ENCODE assay signal across 1 cellular context in genomic region chr1:2252423-2252822, GRCh38.
TF ChIP-seq lines count a peak whose summit lies in the region.

No MANE protein-coding gene starts in this region.

TF ChIP-seq in WTC11, 78 proteins besides CTCF, POLR2A, EP300 and RAD21 (continued from another document):
- TF ChIP-seq, protein P1, sequence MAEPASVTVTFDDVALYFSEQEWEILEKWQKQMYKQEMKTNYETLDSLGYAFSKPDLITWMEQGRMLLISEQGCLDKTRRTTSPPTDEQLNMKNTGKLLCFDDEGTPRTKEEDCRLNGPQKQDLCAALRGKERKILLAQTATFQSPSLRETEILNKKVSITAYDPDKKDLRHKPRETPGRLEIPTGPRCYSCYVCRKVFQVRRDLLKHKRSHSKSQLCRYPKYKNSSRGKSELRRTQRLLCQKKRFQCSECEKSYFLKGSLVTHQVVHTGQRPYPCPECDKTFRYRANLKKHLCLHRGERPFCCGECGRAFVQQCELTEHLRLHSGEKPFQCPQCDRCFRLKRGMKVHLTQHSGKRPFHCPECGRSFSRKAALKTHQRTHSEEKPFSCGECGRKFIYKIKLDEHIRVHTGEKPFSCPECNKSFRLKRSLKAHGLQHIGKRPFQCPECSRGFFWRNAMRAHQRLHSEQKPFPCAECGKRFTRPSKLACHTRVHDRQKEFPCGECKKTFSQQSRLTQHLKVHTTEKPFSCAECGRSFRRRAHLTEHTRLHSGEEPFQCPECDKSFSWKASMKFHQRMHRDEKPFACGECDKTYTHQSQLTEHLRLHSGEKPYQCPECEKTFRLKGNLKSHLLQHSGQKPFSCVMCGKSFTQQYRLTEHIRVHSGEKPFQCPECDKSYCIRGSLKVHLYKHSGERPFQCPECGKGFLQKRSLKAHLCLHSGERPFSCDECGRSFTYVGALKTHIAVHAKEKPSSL (CRISPR knock-in tag; conservative IDR thresholded peaks at IDR 0.05), result no peak
- TF ChIP-seq JAZF1 (CRISPR knock-in tag; IDR thresholded peaks at IDR 0.05) (no peak), MXD4 (CRISPR knock-in tag; IDR thresholded peaks at IDR 0.05; ENCODE audit: borderline replicate concordance) (no peak)
TF ChIP-seq in WTC11: peak in this region for 0.
